21 cellular contexts compared by ENCODE assay signal in the genomic region with DNA sequence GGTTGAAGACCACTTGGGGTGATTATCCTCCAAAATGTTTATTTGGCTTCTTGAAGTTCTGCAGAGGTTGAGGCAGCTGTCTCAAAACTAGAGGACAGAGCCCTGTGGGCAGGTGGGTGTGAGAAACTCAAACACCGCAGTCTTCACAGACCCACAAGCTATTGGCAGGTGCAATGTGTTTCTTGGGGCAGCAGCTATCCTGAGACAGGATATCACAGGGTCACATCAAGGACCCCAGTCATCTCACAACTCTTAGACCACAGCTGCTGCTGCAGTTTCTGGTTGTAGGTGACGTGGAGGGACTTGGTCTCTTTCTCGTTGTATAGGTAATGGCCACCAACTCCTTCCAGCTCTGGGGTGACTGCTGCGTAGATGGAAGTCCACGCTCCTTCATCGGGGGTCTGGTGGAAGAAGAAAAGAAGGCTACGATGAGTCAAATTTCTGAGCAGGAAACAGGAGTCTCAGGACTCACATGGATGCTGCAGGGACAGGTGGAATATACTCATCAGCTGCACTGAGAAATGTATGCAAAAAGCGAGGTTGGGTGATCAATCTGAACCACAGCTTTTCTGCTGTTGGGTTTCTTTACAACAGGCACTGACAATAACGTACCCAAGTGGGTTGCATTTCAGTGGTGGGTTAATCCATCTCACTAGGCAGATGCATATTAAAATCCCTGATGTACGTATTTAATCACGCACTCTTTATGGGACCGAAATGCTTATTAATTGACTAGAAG.
"Had no signal": no experiment of that assay in that cellular context is flagged by ENCODE, and none has a peak within 500 bp of the region (broad histone marks: within the 10 kb centered on the region; RNA-seq: fewer than 3 reads in every experiment).

No MANE protein-coding gene starts in this region.

- H3K4me1 Mint-ChIP-seq: activated naive CD8-positive, alpha-beta T cell treated with anti-CD3 and anti-CD28 coated beads, Interleukin-2, amount 10 ng/mL, durations not matched to agents 7 days and 5 days; stimulated activated naive CD8-positive, alpha-beta T cell treated with anti-CD3 and anti-CD28 coated beads, Interleukin-15, amount 100 ng/mL, for 72 hours had no signal

- H3K27ac Mint-ChIP-seq: activated CD8-positive, alpha-beta T cell treated with anti-CD3 and anti-CD28 coated beads for 36 hours; activated naive CD8-positive, alpha-beta T cell treated with anti-CD3 and anti-CD28 coated beads, Interleukin-2, amount 10 ng/mL, durations not matched to agents 7 days and 5 days; activated T-helper 2 cell treated with anti-CD3 and anti-CD28 coated beads, Interferon-gamma antibody, Interleukin-2, Interleukin-4, amounts not matched to agents 10 μg/mL and 5 μg/mL and 100 μg/mL, durations not matched to agents 14 hours and 24 hours and 36 hours; naive thymus-derived CD8-positive, alpha-beta T cell; stimulated activated naive CD8-positive, alpha-beta T cell treated with anti-CD3 and anti-CD28 coated beads, Interleukin-15, amount 100 ng/mL, for 72 hours; type B pancreatic cell had no signal

- ATAC-seq: activated CD8-positive, alpha-beta T cell treated with anti-CD3 and anti-CD28 coated beads for 36 hours; naive thymus-derived CD8-positive, alpha-beta T cell; right lobe of liver; stimulated activated naive CD8-positive, alpha-beta T cell treated with anti-CD3 and anti-CD28 coated beads, Interleukin-15, amount 100 ng/mL, for 72 hours had no signal

- H3K4me3 Mint-ChIP-seq: activated CD8-positive, alpha-beta T cell treated with anti-CD3 and anti-CD28 coated beads for 36 hours; activated naive CD8-positive, alpha-beta T cell treated with anti-CD3 and anti-CD28 coated beads, Interleukin-2, amount 10 ng/mL, durations not matched to agents 7 days and 5 days; naive thymus-derived CD8-positive, alpha-beta T cell; stimulated activated naive CD8-positive, alpha-beta T cell treated with anti-CD3 and anti-CD28 coated beads, Interleukin-15, amount 100 ng/mL, for 72 hours; type B pancreatic cell had no signal

- H3K27me3 Mint-ChIP-seq: activated CD8-positive, alpha-beta T cell treated with anti-CD3 and anti-CD28 coated beads for 36 hours; activated naive CD8-positive, alpha-beta T cell treated with anti-CD3 and anti-CD28 coated beads, Interleukin-2, amount 10 ng/mL, durations not matched to agents 7 days and 5 days; naive thymus-derived CD8-positive, alpha-beta T cell; stimulated activated naive CD8-positive, alpha-beta T cell treated with anti-CD3 and anti-CD28 coated beads, Interleukin-15, amount 100 ng/mL, for 72 hours; type B pancreatic cell had no signal

- FAIRE-seq: small intestine had no signal

- DNase-seq: activated CD4-positive, alpha-beta T cell treated with anti-CD3 and anti-CD28 coated beads for 48 hours; activated CD4-positive, CD25-positive, alpha-beta regulatory T cell; activated CD8-positive, alpha-beta T cell treated with anti-CD3 and anti-CD28 coated beads for 36 hours; activated naive CD4-positive, alpha-beta T cell treated with Interleukin-2 at 50 U/mL for 16 hours; activated naive CD8-positive, alpha-beta T cell treated with anti-CD3 and anti-CD28 coated beads, Interleukin-2, amount 10 ng/mL, durations not matched to agents 7 days and 5 days; activated T-cell treated with anti-CD3 and anti-CD28 coated beads, Interleukin-2, amount 50 U/mL, for 1 hour; amygdala; dermis blood vessel endothelial cell; effector memory CD4-positive, alpha-beta T cell; mesenchymal stem cell; naive thymus-derived CD8-positive, alpha-beta T cell; ovary; right lobe of liver; small intestine; stimulated activated CD4-positive, alpha-beta T cell treated with anti-CD3 and anti-CD28 coated beads, Interleukin-15, amount 100 ng/mL, for 24 hours; stimulated activated CD4-positive, alpha-beta T cell treated with anti-CD3 and anti-CD28 coated beads, Interleukin-2, amount 100 ng/mL, for 48 hours; stimulated activated naive CD8-positive, alpha-beta T cell treated with anti-CD3 and anti-CD28 coated beads, Interleukin-15, amount 100 ng/mL, for 72 hours; T-helper 9 cell; testis had no signal
